In the genomic region with DNA sequence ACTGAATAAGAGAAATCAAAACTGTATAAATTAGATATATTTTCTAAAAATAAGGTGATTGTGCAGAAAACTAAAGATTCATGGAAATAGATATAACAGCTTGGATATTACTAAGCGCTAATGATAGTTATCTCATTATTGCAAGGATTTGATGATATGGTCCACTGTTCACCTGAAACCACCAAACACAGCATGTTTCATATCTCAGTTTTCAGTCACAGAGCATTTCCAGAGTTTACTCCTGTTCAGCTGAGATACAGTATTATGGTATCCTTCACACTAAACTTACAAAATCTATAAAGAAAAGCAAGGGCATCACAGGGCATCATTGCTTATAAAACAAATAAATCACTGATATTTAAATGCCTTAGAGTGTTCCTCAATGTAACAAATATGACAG, we compare ENCODE assay signal across 29 cellular contexts.
"Had no signal": no experiment of that assay in that cellular context is flagged by ENCODE, and none has a peak within 500 bp of the region (broad histone marks: within the 10 kb centered on the region; RNA-seq: fewer than 3 reads in every experiment).

No MANE protein-coding gene starts in this region.

- H3K4me3 ChIP-seq: adrenal gland, ascending aorta, hepatocyte, lower lobe of right lung, right lobe of liver, skin epidermis, stomach, suprapubic skin, tibial nerve had no signal

- H3K27ac ChIP-seq: adrenal gland, ascending aorta, brain microvascular endothelial cell, hepatocyte, lower lobe of right lung, parathyroid adenoma, right lobe of liver, skin epidermis, stomach, suprapubic skin, tibial nerve had no signal

- H2AFZ ChIP-seq: hepatocyte, parathyroid adenoma had no signal

- FAIRE-seq: endothelial cell of umbilical vein had no signal

- H3K9me3 ChIP-seq: adrenal gland, lower lobe of right lung, right lobe of liver, stomach, suprapubic skin had no signal

- H3K9ac ChIP-seq: parathyroid adenoma had no signal

- DNase-seq: activated B cell treated with CpG ODN at 0.5 μM for 24 hours; activated CD4-positive, alpha-beta T cell treated with anti-CD3 and anti-CD28 coated beads for 36 hours; activated CD4-positive, alpha-beta T cell treated with anti-CD3 and anti-CD28 coated beads, Interleukin-2, amount 50 U/mL, for 4 hours; activated CD8-positive, alpha-beta memory T cell treated with anti-CD3 and anti-CD28 coated beads for 24 hours; activated CD8-positive, alpha-beta memory T cell treated with anti-CD3 and anti-CD28 coated beads, Interleukin-2, amount 50 U/mL, for 4 hours; activated naive CD4-positive, alpha-beta T cell; activated T-cell treated with anti-CD3 and anti-CD28 coated beads, Interleukin-2, amount 50 U/mL, for 24 hours; adrenal gland; brain microvascular endothelial cell; caudate nucleus; effector memory CD8-positive, alpha-beta T cell; foreskin melanocyte; immature natural killer cell; lower lobe of right lung; mesendoderm; naive B cell; nucleus accumbens; right lobe of liver; stimulated activated CD4-positive, alpha-beta T cell treated with anti-CD3 and anti-CD28 coated beads, Interleukin-1b, Interleukin-23, amount 100 ng/mL, for 48 hours; stomach had no signal

- H3K36me3 ChIP-seq: adrenal gland, ascending aorta, brain microvascular endothelial cell, lower lobe of right lung, right lobe of liver, stomach, suprapubic skin, tibial nerve had no signal

- H3K27me3 ChIP-seq: adrenal gland, ascending aorta, brain microvascular endothelial cell, hepatocyte, right lobe of liver, stomach, suprapubic skin, tibial nerve had no signal

- ATAC-seq: activated CD4-positive, alpha-beta T cell treated with anti-CD3 and anti-CD28 coated beads for 36 hours; effector memory CD8-positive, alpha-beta T cell; esophagus mucosa; left lobe of liver; lower lobe of right lung; right lobe of liver had no signal

- H3K4me1 ChIP-seq: adrenal gland, ascending aorta, lower lobe of right lung, parathyroid adenoma, right lobe of liver, stomach, suprapubic skin, tibial nerve had no signal

- H3K4me2 ChIP-seq: hepatocyte had no signal

- H3K79me2 ChIP-seq: hepatocyte, parathyroid adenoma had no signal
